8 cellular contexts compared by ENCODE assay signal in genomic region chrX:80808854-80809493, GRCh38. TPM values are rescaled to one million over a fixed set of nuclear protein-coding genes. Genes with fewer than 3 reads are reported as not detected.
A peak's percentile ranks its signal among the peaks of the same experiment; 100 is the strongest.
DNase-seq lines count a peak whose midpoint lies in the region; ATAC-seq, FAIRE-seq and TF ChIP-seq lines count a peak whose summit lies in the region.

No MANE protein-coding gene starts in this region.

- intact Hi-C loops in activated CD8-positive, alpha-beta T cell treated with anti-CD3 and anti-CD28 coated beads for 36 hours (cut with micrococcal nuclease): loop anchor here (5.0 kb wide), 1 partner anchor 313 kb away; no protein-coding TSS in a partner anchor
- intact Hi-C loops in natural killer cell (cut with micrococcal nuclease): loop anchor here (2.0 kb wide), 2 partner anchors 312 to 394 kb away; partner anchors contain the start of gene SH3BGRL
- intact Hi-C loops in upper lobe of right lung (cut with DNase I): no loop called here

- peaks cover 3% of the 10 kb centered on the region for H3K36me3 Mint-ChIP-seq in activated CD8-positive, alpha-beta T cell treated with anti-CD3 and anti-CD28 coated beads for 36 hours (ENCODE audit: low read depth)
- H3K36me3 Mint-ChIP-seq in natural killer cell: no peaks in the 10 kb centered on the region

- CTCF ChIA-PET in activated CD8-positive, alpha-beta T cell treated with anti-CD3 and anti-CD28 coated beads for 36 hours (lab: Charles Lee): no interaction called here

- no peak for FAIRE-seq in H54 (lab: Jason Lieb, UNC)

- H3K4me1 Mint-ChIP-seq in activated CD8-positive, alpha-beta T cell treated with anti-CD3 and anti-CD28 coated beads for 36 hours (ENCODE audit: low read depth): peaks cover 25% of the 10 kb centered on the region
- peaks cover 14 to 18% of the 10 kb centered on the region in 2 donors for H3K4me1 Mint-ChIP-seq in natural killer cell

- POLR2A ChIA-PET in activated CD8-positive, alpha-beta T cell treated with anti-CD3 and anti-CD28 coated beads for 36 hours (lab: Charles Lee): interaction anchor here (1.5 kb wide), 1 partner anchor 393 kb away, joined by 3 read pairs; the partner anchor contains the start of genes HMGN5 and SH3BGRL

- H3K9me3 Mint-ChIP-seq in activated CD8-positive, alpha-beta T cell treated with anti-CD3 and anti-CD28 coated beads for 36 hours: no peaks in the 10 kb centered on the region
- peaks cover 0 to 3% of the 10 kb centered on the region in 2 donors for H3K9me3 Mint-ChIP-seq in natural killer cell

- no peaks in the 10 kb centered on the region for H3K36me3 ChIP-seq in GM06990 (ENCODE audit: control insufficient read depth, insufficient read depth, low read length)
- no peaks in the 10 kb centered on the region for H3K36me3 ChIP-seq in upper lobe of right lung

- DNase-seq in GM06990 (ENCODE audit: extremely low read depth, insufficient read length) (peak; percentile 36), NCI-H2196 (lab: John Stamatoyannopoulos, UW; ENCODE audit: unreplicated experiment) (peak; percentile 19), epithelial cell of proximal tubule (ENCODE audit: low read depth) (no peak), natural killer cell (peak; percentile 18), upper lobe of right lung (peak; percentile 62), H54 (ENCODE audit: insufficient read length, low spot score) (no peak)
- peak; percentile 45 for DNase-seq in activated CD8-positive, alpha-beta T cell treated with anti-CD3 and anti-CD28 coated beads for 36 hours

- H3K4me3 Mint-ChIP-seq in activated CD8-positive, alpha-beta T cell treated with anti-CD3 and anti-CD28 coated beads for 36 hours: peak overlapping the region; percentile 88
- H3K4me3 Mint-ChIP-seq in natural killer cell: peak overlapping the region; percentile 93

- H3K9me3 ChIP-seq in upper lobe of right lung: no peaks in the 10 kb centered on the region

- no peaks in the 10 kb centered on the region for H3K4me1 ChIP-seq in upper lobe of right lung

- TF ChIP-seq CTCF in GM06990 (IDR thresholded peaks at IDR 0.05; ENCODE audit: insufficient read depth, low read length, poor library complexity, severe bottlenecking) (no peak), epithelial cell of proximal tubule (conservative IDR thresholded peaks at IDR 0.05; ENCODE audit: low read depth, low read length) (no peak), natural killer cell (IDR thresholded peaks at IDR 0.05) (no peak), upper lobe of right lung (IDR thresholded peaks at IDR 0.05) (no peak)
- no peak for TF ChIP-seq CTCF in activated CD8-positive, alpha-beta T cell treated with anti-CD3 and anti-CD28 coated beads for 36 hours (IDR thresholded peaks at IDR 0.05)

- peak overlapping the region; percentile 95 for H3K27ac Mint-ChIP-seq in activated CD8-positive, alpha-beta T cell treated with anti-CD3 and anti-CD28 coated beads for 36 hours
- peak overlapping the region; percentile 96 to 97 for H3K27ac Mint-ChIP-seq in natural killer cell

- peak; percentile 14 for ATAC-seq in activated CD8-positive, alpha-beta T cell treated with anti-CD3 and anti-CD28 coated beads for 36 hours
- ATAC-seq in natural killer cell: peak in 1 of 3 donors; percentile 1
- peak; percentile 19 for ATAC-seq in upper lobe of right lung
- ATAC-seq in HG02970 (IDR thresholded peaks at IDR 0.05; ENCODE audit: low FRiP score, unreplicated experiment): no peak

- H3K27ac ChIP-seq in upper lobe of right lung: peak overlapping the region; percentile 74

- TF ChIP-seq POLR2A in H54 (IDR thresholded peaks at IDR 0.05; ENCODE audit: low read depth, low read length): no peak

- H3K27me3 ChIP-seq in GM06990 (replicated peaks; ENCODE audit: control insufficient read depth, insufficient read depth, low read length) (no peaks in the 10 kb centered on the region), upper lobe of right lung (no peaks in the 10 kb centered on the region)

- H3K4me3 ChIP-seq in GM06990 (replicated peaks; ENCODE audit: low read depth, low read length): peak overlapping the region; percentile 78
- peak overlapping the region; percentile 80 for H3K4me3 ChIP-seq in epithelial cell of proximal tubule (ENCODE audit: low read depth, low read length)
- peak overlapping the region; percentile 66 for H3K4me3 ChIP-seq in upper lobe of right lung

- H3K27me3 Mint-ChIP-seq in activated CD8-positive, alpha-beta T cell treated with anti-CD3 and anti-CD28 coated beads for 36 hours: no peaks in the 10 kb centered on the region
- peaks cover 0 to 4% of the 10 kb centered on the region in 2 donors for H3K27me3 Mint-ChIP-seq in natural killer cell (ENCODE audit: low read depth in 2 of 2)

RNA-seq across cellular contexts. Expression of gene BRWD3, which starts 0.7 kb away (rescaled TPM):
- total RNA-seq in activated CD8-positive, alpha-beta T cell treated with anti-CD3 and anti-CD28 coated beads for 36 hours: 10 to 100 TPM; 17.6 to 17.9 TPM
- total RNA-seq in epithelial cell of proximal tubule (4.1 and 6.6 TPM in 2 replicates), natural killer cell (10 to 100 TPM; 55.7 to 66.1 (median 60.4) TPM), upper lobe of right lung (21.9 TPM)

Comparison
In these comparisons a context has a peak if more than half of its experiments do, and no peak if none do; other contexts are left out.
1. DNase-seq: peak in GM06990 (single experiment), NCI-H2196 (single experiment), activated CD8-positive, alpha-beta T cell treated with anti-CD3 and anti-CD28 coated beads for 36 hours (single experiment), natural killer cell (single experiment) and upper lobe of right lung (single experiment); none in epithelial cell of proximal tubule (single experiment) and H54 (single experiment).
2. Peak in every context shown above with its lines, with median percentiles within 50 percentile points of each other: H3K4me3 ChIP-seq.